Comparison of ENCODE assay signal across 1 cellular context in the genomic region with DNA sequence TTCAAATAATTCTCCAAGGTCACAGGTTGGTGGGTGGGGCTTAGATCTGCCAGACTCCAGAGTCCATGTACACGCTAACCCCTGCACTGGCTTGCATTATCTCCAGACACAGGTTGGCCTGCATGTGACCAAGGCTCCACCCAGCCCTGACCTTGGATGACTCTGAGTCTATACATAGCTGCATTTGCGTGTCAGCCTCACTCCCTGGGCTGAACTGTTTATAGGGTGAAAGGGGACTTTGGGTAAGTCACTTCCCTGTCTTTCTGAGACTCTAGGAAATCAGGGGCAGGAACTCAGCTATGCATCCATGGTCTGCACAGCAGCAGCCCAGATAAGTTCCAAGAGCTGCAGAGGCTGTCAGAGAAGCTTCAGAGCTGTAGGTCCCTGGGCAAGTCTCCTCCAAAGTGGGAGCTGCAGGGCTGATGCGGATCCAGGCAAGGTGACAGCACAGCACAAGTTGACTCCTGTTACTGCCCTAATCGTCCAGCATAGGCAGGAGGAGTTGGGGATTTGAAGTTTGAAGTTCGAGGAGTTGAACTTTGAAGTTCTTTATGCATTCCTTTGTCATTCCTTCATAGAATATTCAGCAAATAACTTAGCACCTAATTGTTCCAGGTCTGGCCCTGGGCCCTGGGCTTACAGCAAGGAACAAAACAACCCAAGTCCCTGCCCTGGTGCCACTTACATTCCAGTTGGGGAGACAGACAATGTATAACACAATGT.
TF ChIP-seq lines count a peak whose summit lies in the region.

No MANE protein-coding gene starts in this region.

TF ChIP-seq in GM12878, 131 proteins besides CTCF, POLR2A, EP300 and RAD21 (continued from another document and continues in another):
- TF ChIP-seq CBX3 (IDR thresholded peaks at IDR 0.05; ENCODE audit: borderline replicate concordance, low read depth) (no peak), CBFB (IDR thresholded peaks at IDR 0.05; ENCODE audit: low read depth) (no peak), CHD2 (IDR thresholded peaks at IDR 0.05; ENCODE audit: borderline replicate concordance, low read depth, low read length) (peak; percentile 61; the same call in 1 of the 2 replicates), MTA2 (IDR thresholded peaks at IDR 0.05; ENCODE audit: low read depth) (peak; percentile 71; the same call in 1 of the 2 replicates), FOXM1 (IDR thresholded peaks at IDR 0.05; ENCODE audit: low read depth, low read length) (no peak), KLF5 (IDR thresholded peaks at IDR 0.05; ENCODE audit: partially characterized antibody) (no peak), GATAD2B (conservative IDR thresholded peaks at IDR 0.05; ENCODE audit: low read depth) (peak; percentile 64; the same call in 1 of the 2 replicates), SMARCA5 (IDR thresholded peaks at IDR 0.05) (0 out of 2 replicates have a peak, but pooled peaks have one; percentile 33), MTA3 (IDR thresholded peaks at IDR 0.05; ENCODE audit: borderline replicate concordance, low read length) (no peak), ZNF217 (IDR thresholded peaks at IDR 0.05) (no peak), HDAC2 (IDR thresholded peaks at IDR 0.05) (no peak), ZNF384 (IDR thresholded peaks at IDR 0.05; ENCODE audit: borderline replicate concordance, low read depth, low read length) (no peak), JUNB (IDR thresholded peaks at IDR 0.05) (peak; percentile 24; the same call in 1 of the 2 replicates), EGR1 (IDR thresholded peaks at IDR 0.05; ENCODE audit: borderline replicate concordance in 1 of 2, low read depth in 2 of 2, low read length in 2 of 2) (no peak), SIX5 (IDR thresholded peaks at IDR 0.05; ENCODE audit: low read depth, low read length, severe bottlenecking) (no peak), RFX5 (IDR thresholded peaks at IDR 0.05; ENCODE audit: low read depth, low read length) (no peak), IRF4 (IDR thresholded peaks at IDR 0.05; ENCODE audit: low read depth, low read length) (peak; percentile 29; the same call in 1 of the 2 replicates), SREBF2 (IDR thresholded peaks at IDR 0.05; ENCODE audit: low read length) (no peak), POLR2AphosphoS2 (IDR thresholded peaks at IDR 0.05; ENCODE audit: low read depth, low read length) (no peak; the same call in 1 of the 2 replicates), JUND (IDR thresholded peaks at IDR 0.05; ENCODE audit: low read depth, low read length) (no peak), CHD4 (IDR thresholded peaks at IDR 0.05) (no peak), STAT1 (conservative IDR thresholded peaks at IDR 0.05) (no peak; the same call in 1 of the 2 replicates), ZBTB33 (IDR thresholded peaks at IDR 0.05) (no peak), SIN3A (IDR thresholded peaks at IDR 0.05; ENCODE audit: low read depth, low read length) (no peak), FOS (IDR thresholded peaks at IDR 0.05; ENCODE audit: borderline replicate concordance, extremely low read depth, insufficient read length) (no peak), NFYA (IDR thresholded peaks at IDR 0.05; ENCODE audit: borderline replicate concordance, low read depth, low read length) (no peak), DPF2 (IDR thresholded peaks at IDR 0.05) (peak; percentile 68; the same call in 1 of the 2 replicates), CBX5 (IDR thresholded peaks at IDR 0.05; ENCODE audit: low read depth) (no peak), POU2F2 (IDR thresholded peaks at IDR 0.05; ENCODE audit: borderline replicate concordance, low read depth, low read length) (peak; percentile 71; the same call in 1 of the 3 replicates), MEF2B (IDR thresholded peaks at IDR 0.05; ENCODE audit: partially characterized antibody, poor library complexity, severe bottlenecking) (peak; percentile 88), SPI1 (IDR thresholded peaks at IDR 0.05; ENCODE audit: borderline replicate concordance, insufficient read depth, low read depth, low read length) (peak; percentile 50; the same call in 1 of the 2 replicates), BMI1 (IDR thresholded peaks at IDR 0.05; ENCODE audit: borderline replicate concordance) (no peak), ESRRA (IDR thresholded peaks at IDR 0.05; ENCODE audit: low read length) (peak; percentile 90)
- TF ChIP-seq, protein P1, sequence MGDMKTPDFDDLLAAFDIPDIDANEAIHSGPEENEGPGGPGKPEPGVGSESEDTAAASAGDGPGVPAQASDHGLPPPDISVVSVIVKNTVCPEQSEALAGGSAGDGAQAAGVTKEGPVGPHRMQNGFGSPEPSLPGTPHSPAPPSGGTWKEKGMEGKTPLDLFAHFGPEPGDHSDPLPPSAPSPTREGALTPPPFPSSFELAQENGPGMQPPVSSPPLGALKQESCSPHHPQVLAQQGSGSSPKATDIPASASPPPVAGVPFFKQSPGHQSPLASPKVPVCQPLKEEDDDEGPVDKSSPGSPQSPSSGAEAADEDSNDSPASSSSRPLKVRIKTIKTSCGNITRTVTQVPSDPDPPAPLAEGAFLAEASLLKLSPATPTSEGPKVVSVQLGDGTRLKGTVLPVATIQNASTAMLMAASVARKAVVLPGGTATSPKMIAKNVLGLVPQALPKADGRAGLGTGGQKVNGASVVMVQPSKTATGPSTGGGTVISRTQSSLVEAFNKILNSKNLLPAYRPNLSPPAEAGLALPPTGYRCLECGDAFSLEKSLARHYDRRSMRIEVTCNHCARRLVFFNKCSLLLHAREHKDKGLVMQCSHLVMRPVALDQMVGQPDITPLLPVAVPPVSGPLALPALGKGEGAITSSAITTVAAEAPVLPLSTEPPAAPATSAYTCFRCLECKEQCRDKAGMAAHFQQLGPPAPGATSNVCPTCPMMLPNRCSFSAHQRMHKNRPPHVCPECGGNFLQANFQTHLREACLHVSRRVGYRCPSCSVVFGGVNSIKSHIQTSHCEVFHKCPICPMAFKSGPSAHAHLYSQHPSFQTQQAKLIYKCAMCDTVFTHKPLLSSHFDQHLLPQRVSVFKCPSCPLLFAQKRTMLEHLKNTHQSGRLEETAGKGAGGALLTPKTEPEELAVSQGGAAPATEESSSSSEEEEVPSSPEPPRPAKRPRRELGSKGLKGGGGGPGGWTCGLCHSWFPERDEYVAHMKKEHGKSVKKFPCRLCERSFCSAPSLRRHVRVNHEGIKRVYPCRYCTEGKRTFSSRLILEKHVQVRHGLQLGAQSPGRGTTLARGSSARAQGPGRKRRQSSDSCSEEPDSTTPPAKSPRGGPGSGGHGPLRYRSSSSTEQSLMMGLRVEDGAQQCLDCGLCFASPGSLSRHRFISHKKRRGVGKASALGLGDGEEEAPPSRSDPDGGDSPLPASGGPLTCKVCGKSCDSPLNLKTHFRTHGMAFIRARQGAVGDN (IDR thresholded peaks at IDR 0.05) = peak; percentile 99
- TF ChIP-seq, protein P2, sequence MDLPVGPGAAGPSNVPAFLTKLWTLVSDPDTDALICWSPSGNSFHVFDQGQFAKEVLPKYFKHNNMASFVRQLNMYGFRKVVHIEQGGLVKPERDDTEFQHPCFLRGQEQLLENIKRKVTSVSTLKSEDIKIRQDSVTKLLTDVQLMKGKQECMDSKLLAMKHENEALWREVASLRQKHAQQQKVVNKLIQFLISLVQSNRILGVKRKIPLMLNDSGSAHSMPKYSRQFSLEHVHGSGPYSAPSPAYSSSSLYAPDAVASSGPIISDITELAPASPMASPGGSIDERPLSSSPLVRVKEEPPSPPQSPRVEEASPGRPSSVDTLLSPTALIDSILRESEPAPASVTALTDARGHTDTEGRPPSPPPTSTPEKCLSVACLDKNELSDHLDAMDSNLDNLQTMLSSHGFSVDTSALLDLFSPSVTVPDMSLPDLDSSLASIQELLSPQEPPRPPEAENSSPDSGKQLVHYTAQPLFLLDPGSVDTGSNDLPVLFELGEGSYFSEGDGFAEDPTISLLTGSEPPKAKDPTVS (IDR thresholded peaks at IDR 0.05; ENCODE audit: low read depth, low read length) = no peak
- TF ChIP-seq, protein P3, sequence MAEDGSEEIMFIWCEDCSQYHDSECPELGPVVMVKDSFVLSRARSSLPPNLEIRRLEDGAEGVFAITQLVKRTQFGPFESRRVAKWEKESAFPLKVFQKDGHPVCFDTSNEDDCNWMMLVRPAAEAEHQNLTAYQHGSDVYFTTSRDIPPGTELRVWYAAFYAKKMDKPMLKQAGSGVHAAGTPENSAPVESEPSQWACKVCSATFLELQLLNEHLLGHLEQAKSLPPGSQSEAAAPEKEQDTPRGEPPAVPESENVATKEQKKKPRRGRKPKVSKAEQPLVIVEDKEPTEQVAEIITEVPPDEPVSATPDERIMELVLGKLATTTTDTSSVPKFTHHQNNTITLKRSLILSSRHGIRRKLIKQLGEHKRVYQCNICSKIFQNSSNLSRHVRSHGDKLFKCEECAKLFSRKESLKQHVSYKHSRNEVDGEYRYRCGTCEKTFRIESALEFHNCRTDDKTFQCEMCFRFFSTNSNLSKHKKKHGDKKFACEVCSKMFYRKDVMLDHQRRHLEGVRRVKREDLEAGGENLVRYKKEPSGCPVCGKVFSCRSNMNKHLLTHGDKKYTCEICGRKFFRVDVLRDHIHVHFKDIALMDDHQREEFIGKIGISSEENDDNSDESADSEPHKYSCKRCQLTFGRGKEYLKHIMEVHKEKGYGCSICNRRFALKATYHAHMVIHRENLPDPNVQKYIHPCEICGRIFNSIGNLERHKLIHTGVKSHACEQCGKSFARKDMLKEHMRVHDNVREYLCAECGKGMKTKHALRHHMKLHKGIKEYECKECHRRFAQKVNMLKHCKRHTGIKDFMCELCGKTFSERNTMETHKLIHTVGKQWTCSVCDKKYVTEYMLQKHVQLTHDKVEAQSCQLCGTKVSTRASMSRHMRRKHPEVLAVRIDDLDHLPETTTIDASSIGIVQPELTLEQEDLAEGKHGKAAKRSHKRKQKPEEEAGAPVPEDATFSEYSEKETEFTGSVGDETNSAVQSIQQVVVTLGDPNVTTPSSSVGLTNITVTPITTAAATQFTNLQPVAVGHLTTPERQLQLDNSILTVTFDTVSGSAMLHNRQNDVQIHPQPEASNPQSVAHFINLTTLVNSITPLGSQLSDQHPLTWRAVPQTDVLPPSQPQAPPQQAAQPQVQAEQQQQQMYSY (CRISPR knock-in tag; IDR thresholded peaks at IDR 0.05) = no peak
- TF ChIP-seq, protein P4, sequence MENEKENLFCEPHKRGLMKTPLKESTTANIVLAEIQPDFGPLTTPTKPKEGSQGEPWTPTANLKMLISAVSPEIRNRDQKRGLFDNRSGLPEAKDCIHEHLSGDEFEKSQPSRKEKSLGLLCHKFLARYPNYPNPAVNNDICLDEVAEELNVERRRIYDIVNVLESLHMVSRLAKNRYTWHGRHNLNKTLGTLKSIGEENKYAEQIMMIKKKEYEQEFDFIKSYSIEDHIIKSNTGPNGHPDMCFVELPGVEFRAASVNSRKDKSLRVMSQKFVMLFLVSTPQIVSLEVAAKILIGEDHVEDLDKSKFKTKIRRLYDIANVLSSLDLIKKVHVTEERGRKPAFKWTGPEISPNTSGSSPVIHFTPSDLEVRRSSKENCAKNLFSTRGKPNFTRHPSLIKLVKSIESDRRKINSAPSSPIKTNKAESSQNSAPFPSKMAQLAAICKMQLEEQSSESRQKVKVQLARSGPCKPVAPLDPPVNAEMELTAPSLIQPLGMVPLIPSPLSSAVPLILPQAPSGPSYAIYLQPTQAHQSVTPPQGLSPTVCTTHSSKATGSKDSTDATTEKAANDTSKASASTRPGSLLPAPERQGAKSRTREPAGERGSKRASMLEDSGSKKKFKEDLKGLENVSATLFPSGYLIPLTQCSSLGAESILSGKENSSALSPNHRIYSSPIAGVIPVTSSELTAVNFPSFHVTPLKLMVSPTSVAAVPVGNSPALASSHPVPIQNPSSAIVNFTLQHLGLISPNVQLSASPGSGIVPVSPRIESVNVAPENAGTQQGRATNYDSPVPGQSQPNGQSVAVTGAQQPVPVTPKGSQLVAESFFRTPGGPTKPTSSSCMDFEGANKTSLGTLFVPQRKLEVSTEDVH (IDR thresholded peaks at IDR 0.05; ENCODE audit: low read depth, partially characterized antibody) = no peak
- TF ChIP-seq, protein P5, sequence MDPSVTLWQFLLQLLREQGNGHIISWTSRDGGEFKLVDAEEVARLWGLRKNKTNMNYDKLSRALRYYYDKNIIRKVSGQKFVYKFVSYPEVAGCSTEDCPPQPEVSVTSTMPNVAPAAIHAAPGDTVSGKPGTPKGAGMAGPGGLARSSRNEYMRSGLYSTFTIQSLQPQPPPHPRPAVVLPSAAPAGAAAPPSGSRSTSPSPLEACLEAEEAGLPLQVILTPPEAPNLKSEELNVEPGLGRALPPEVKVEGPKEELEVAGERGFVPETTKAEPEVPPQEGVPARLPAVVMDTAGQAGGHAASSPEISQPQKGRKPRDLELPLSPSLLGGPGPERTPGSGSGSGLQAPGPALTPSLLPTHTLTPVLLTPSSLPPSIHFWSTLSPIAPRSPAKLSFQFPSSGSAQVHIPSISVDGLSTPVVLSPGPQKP (IDR thresholded peaks at IDR 0.05; ENCODE audit: low read depth, low read length) = no peak
- TF ChIP-seq, protein P6, sequence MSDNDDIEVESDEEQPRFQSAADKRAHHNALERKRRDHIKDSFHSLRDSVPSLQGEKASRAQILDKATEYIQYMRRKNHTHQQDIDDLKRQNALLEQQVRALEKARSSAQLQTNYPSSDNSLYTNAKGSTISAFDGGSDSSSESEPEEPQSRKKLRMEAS (IDR thresholded peaks at IDR 0.05; ENCODE audit: low read depth, low read length) = peak; percentile 77
- TF ChIP-seq, protein P7, sequence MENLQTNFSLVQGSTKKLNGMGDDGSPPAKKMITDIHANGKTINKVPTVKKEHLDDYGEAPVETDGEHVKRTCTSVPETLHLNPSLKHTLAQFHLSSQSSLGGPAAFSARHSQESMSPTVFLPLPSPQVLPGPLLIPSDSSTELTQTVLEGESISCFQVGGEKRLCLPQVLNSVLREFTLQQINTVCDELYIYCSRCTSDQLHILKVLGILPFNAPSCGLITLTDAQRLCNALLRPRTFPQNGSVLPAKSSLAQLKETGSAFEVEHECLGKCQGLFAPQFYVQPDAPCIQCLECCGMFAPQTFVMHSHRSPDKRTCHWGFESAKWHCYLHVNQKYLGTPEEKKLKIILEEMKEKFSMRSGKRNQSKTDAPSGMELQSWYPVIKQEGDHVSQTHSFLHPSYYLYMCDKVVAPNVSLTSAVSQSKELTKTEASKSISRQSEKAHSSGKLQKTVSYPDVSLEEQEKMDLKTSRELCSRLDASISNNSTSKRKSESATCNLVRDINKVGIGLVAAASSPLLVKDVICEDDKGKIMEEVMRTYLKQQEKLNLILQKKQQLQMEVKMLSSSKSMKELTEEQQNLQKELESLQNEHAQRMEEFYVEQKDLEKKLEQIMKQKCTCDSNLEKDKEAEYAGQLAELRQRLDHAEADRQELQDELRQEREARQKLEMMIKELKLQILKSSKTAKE (IDR thresholded peaks at IDR 0.05; ENCODE audit: low read depth, poor library complexity, severe bottlenecking) = peak; percentile 82
